Comparison of ENCODE assay signal across 1 cellular context in the genomic region with DNA sequence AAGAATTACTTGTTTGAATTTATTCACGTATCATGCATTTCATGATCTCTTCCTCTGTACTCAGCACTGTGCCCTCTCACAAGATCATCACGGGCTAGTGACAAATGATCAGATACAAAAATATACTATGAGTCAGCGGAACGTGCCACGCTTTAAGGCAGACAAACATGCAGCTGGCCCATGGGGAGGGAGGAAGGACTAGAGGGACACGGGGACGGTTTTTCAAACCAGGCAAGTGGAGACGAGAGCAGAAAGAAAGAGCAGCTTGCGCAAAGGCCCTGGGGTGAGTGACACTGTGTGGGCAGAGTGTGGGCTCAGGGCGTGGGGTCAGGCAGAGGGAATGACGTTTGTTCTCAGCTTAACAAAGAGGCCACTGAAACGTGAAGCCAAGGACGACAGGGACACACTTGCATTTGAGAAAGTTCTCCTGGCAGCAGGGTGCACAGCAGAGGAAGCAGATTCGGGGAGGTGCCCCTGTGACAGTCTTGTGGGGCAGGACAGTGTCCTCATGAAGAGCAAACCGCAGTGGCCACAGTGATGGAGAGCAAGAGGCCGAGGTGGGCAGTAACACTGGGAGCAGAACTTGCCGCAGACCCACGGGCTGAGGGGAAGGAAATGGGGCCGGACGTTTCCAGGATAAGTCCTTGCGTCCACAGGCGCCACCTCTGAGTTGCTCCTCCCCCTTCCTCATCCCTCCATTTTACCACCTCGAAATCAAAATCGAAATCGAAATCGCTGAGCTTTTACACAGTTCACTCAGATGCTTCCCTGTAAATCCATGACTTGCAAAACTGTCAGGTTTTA.
TF ChIP-seq lines count a peak whose summit lies in the region.

No MANE protein-coding gene starts in this region.

TF ChIP-seq in H1, 55 proteins besides CTCF, POLR2A, EP300 and RAD21:
- 0 out of 4 replicates have a peak, but pooled peaks of 1 of the 2 experiments have one; percentile 49 for TF ChIP-seq HDAC2 (IDR thresholded peaks at IDR 0.05; ENCODE audit: borderline replicate concordance in 1 of 2, low read depth in 2 of 2, low read length in 2 of 2)
- no peak for TF ChIP-seq KDM5A (IDR thresholded peaks at IDR 0.05; ENCODE audit: low read length)
- no peak for TF ChIP-seq RFX5 (IDR thresholded peaks at IDR 0.05; ENCODE audit: borderline replicate concordance, low read depth, low read length)
- no peak for TF ChIP-seq MAFK (IDR thresholded peaks at IDR 0.05; ENCODE audit: low read depth, low read length)
- TF ChIP-seq, protein P1, sequence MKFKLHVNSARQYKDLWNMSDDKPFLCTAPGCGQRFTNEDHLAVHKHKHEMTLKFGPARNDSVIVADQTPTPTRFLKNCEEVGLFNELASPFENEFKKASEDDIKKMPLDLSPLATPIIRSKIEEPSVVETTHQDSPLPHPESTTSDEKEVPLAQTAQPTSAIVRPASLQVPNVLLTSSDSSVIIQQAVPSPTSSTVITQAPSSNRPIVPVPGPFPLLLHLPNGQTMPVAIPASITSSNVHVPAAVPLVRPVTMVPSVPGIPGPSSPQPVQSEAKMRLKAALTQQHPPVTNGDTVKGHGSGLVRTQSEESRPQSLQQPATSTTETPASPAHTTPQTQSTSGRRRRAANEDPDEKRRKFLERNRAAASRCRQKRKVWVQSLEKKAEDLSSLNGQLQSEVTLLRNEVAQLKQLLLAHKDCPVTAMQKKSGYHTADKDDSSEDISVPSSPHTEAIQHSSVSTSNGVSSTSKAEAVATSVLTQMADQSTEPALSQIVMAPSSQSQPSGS (IDR thresholded peaks at IDR 0.05; ENCODE audit: low read length), result no peak
- no peak for TF ChIP-seq SIX5 (IDR thresholded peaks at IDR 0.05; ENCODE audit: low read depth, low read length)
- TF ChIP-seq JUN (IDR thresholded peaks at IDR 0.05; ENCODE audit: low read depth, low read length), result no peak
- no peak for TF ChIP-seq TAF7 (optimal IDR thresholded peaks at IDR 0.05; ENCODE audit: borderline replicate concordance, low read depth, low read length)
- no peak for TF ChIP-seq SUZ12 (IDR thresholded peaks at IDR 0.05; ENCODE audit: low read length)
- TF ChIP-seq KDM1A (IDR thresholded peaks at IDR 0.05; ENCODE audit: borderline replicate concordance, low read length), result peak; percentile 89; the same call in 1 of the 2 replicates
- TF ChIP-seq, protein P2, sequence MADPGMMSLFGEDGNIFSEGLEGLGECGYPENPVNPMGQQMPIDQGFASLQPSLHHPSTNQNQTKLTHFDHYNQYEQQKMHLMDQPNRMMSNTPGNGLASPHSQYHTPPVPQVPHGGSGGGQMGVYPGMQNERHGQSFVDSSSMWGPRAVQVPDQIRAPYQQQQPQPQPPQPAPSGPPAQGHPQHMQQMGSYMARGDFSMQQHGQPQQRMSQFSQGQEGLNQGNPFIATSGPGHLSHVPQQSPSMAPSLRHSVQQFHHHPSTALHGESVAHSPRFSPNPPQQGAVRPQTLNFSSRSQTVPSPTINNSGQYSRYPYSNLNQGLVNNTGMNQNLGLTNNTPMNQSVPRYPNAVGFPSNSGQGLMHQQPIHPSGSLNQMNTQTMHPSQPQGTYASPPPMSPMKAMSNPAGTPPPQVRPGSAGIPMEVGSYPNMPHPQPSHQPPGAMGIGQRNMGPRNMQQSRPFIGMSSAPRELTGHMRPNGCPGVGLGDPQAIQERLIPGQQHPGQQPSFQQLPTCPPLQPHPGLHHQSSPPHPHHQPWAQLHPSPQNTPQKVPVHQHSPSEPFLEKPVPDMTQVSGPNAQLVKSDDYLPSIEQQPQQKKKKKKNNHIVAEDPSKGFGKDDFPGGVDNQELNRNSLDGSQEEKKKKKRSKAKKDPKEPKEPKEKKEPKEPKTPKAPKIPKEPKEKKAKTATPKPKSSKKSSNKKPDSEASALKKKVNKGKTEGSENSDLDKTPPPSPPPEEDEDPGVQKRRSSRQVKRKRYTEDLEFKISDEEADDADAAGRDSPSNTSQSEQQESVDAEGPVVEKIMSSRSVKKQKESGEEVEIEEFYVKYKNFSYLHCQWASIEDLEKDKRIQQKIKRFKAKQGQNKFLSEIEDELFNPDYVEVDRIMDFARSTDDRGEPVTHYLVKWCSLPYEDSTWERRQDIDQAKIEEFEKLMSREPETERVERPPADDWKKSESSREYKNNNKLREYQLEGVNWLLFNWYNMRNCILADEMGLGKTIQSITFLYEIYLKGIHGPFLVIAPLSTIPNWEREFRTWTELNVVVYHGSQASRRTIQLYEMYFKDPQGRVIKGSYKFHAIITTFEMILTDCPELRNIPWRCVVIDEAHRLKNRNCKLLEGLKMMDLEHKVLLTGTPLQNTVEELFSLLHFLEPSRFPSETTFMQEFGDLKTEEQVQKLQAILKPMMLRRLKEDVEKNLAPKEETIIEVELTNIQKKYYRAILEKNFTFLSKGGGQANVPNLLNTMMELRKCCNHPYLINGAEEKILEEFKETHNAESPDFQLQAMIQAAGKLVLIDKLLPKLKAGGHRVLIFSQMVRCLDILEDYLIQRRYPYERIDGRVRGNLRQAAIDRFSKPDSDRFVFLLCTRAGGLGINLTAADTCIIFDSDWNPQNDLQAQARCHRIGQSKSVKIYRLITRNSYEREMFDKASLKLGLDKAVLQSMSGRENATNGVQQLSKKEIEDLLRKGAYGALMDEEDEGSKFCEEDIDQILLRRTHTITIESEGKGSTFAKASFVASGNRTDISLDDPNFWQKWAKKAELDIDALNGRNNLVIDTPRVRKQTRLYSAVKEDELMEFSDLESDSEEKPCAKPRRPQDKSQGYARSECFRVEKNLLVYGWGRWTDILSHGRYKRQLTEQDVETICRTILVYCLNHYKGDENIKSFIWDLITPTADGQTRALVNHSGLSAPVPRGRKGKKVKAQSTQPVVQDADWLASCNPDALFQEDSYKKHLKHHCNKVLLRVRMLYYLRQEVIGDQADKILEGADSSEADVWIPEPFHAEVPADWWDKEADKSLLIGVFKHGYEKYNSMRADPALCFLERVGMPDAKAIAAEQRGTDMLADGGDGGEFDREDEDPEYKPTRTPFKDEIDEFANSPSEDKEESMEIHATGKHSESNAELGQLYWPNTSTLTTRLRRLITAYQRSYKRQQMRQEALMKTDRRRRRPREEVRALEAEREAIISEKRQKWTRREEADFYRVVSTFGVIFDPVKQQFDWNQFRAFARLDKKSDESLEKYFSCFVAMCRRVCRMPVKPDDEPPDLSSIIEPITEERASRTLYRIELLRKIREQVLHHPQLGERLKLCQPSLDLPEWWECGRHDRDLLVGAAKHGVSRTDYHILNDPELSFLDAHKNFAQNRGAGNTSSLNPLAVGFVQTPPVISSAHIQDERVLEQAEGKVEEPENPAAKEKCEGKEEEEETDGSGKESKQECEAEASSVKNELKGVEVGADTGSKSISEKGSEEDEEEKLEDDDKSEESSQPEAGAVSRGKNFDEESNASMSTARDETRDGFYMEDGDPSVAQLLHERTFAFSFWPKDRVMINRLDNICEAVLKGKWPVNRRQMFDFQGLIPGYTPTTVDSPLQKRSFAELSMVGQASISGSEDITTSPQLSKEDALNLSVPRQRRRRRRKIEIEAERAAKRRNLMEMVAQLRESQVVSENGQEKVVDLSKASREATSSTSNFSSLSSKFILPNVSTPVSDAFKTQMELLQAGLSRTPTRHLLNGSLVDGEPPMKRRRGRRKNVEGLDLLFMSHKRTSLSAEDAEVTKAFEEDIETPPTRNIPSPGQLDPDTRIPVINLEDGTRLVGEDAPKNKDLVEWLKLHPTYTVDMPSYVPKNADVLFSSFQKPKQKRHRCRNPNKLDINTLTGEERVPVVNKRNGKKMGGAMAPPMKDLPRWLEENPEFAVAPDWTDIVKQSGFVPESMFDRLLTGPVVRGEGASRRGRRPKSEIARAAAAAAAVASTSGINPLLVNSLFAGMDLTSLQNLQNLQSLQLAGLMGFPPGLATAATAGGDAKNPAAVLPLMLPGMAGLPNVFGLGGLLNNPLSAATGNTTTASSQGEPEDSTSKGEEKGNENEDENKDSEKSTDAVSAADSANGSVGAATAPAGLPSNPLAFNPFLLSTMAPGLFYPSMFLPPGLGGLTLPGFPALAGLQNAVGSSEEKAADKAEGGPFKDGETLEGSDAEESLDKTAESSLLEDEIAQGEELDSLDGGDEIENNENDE (IDR thresholded peaks at IDR 0.05; ENCODE audit: insufficient replicate concordance, low read length), result no peak
- no peak for TF ChIP-seq JUND (IDR thresholded peaks at IDR 0.05; ENCODE audit: low read length)
- TF ChIP-seq FOSL1 (IDR thresholded peaks at IDR 0.05; ENCODE audit: insufficient read depth, low read depth, low read length), result no peak
